Comparison of ENCODE assay signal across 1 cellular context in genomic region chr11:76781046-76781801, GRCh38.
TF ChIP-seq lines count a peak whose summit lies in the region.

No MANE protein-coding gene starts in this region.

TF ChIP-seq in HCT116, 20 proteins besides CTCF, POLR2A, EP300 and RAD21 (continued from another document):
- TF ChIP-seq REST (IDR thresholded peaks at IDR 0.05; ENCODE audit: low read depth) (no peak), EGR1 (IDR thresholded peaks at IDR 0.05; ENCODE audit: low read depth) (no peak), CEBPB (IDR thresholded peaks at IDR 0.05; ENCODE audit: low read depth) (no peak), ELF1 (IDR thresholded peaks at IDR 0.05; ENCODE audit: borderline replicate concordance, low read depth) (no peak), TCF7L2 (IDR thresholded peaks at IDR 0.05; ENCODE audit: borderline replicate concordance, extremely low read depth, insufficient read depth, insufficient read length) (no peak)
